In genomic region chr6:22071655-22072054, GRCh38 we compare ENCODE assay signal across 10 cellular contexts.
DNase-seq lines count a peak whose midpoint lies in the region; ATAC-seq and TF ChIP-seq lines count a peak whose summit lies in the region.
"Had no signal": no experiment of that assay in that cellular context is flagged by ENCODE, and none has a peak within 500 bp of the region (broad histone marks: within the 10 kb centered on the region; RNA-seq: fewer than 3 reads in every experiment).

No MANE protein-coding gene starts in this region.

- no peaks in the 10 kb centered on the region for H3K27me3 Mint-ChIP-seq in MCF 10A (ENCODE audit: insufficient read depth, unreplicated experiment)
- no peaks in the 10 kb centered on the region for H3K27me3 Mint-ChIP-seq in activated CD4-positive, alpha-beta memory T cell treated with anti-CD3 and anti-CD28 coated beads, Interleukin-2, amount 10 ng/mL, durations not matched to agents 7 days and 5 days

- no peaks in the 10 kb centered on the region for H3K27me3 ChIP-seq in fibroblast of lung (ENCODE audit: control insufficient read depth, insufficient read depth, low read length)
- no peaks in the 10 kb centered on the region for H3K27me3 ChIP-seq in muscle layer of colon (ENCODE audit: control insufficient read depth in 1 of 2, insufficient read depth in 2 of 2, low read length in 2 of 2)
- no peaks in the 10 kb centered on the region for H3K27me3 ChIP-seq in aorta (ENCODE audit: control insufficient read depth in 1 of 2, insufficient read depth in 2 of 2, low read length in 1 of 2)

- ATAC-seq in aorta (ENCODE audit: low FRiP score) (peak; percentile 73), HG03095 (IDR thresholded peaks at IDR 0.05; ENCODE audit: unreplicated experiment) (no peak)
- ATAC-seq: natural killer cell had no signal

- H3K36me3 Mint-ChIP-seq in MCF 10A (ENCODE audit: insufficient read depth, unreplicated experiment): no peaks in the 10 kb centered on the region
- no peaks in the 10 kb centered on the region for H3K36me3 Mint-ChIP-seq in activated CD4-positive, alpha-beta memory T cell treated with anti-CD3 and anti-CD28 coated beads, Interleukin-2, amount 10 ng/mL, durations not matched to agents 7 days and 5 days (ENCODE audit: low read depth)
- H3K36me3 Mint-ChIP-seq: natural killer cell had no signal

- H3K4me1 Mint-ChIP-seq in MCF 10A (ENCODE audit: insufficient read depth, unreplicated experiment): peaks cover 8% of the 10 kb centered on the region
- H3K4me1 Mint-ChIP-seq in activated CD4-positive, alpha-beta memory T cell treated with anti-CD3 and anti-CD28 coated beads, Interleukin-2, amount 10 ng/mL, durations not matched to agents 7 days and 5 days: no peaks in the 10 kb centered on the region
- H3K4me1 Mint-ChIP-seq: natural killer cell had no signal

- no TSS peak for BruUV-seq in MCF 10A (replicated peaks; lab: Mats Ljungman, UMichigan)

- H3K4me3 ChIP-seq in fibroblast of lung (replicated peaks in 1 of 4; ENCODE audit: control extremely low read depth in 1 of 4, insufficient read depth in 1 of 4, low read depth in 3 of 4, low read length in 4 of 4) (peak overlapping the region; percentile 19 to 43 (median 28)), muscle layer of colon (ENCODE audit: low read depth in 1 of 2, low read length in 2 of 2) (peak overlapping the region; percentile 7 to 46), aorta (ENCODE audit: low read length in 2 of 2) (peak overlapping the region; percentile 9 to 59)

- H3K4me3 Mint-ChIP-seq in MCF 10A (ENCODE audit: unreplicated experiment): no peak overlapping the region
- no peak overlapping the region for H3K4me3 Mint-ChIP-seq in activated CD4-positive, alpha-beta memory T cell treated with anti-CD3 and anti-CD28 coated beads, Interleukin-2, amount 10 ng/mL, durations not matched to agents 7 days and 5 days
- H3K4me3 Mint-ChIP-seq: natural killer cell had no signal

- TF ChIP-seq CTCF in MCF 10A (IDR thresholded peaks at IDR 0.05; ENCODE audit: unreplicated experiment) (no peak), fibroblast of lung (conservative IDR thresholded peaks at IDR 0.05 in 1 of 2, IDR thresholded peaks at IDR 0.05 in 1 of 2; ENCODE audit: low read depth in 1 of 2, low read length in 2 of 2) (no peak), GM13977 (IDR thresholded peaks at IDR 0.05; ENCODE audit: extremely low read depth, insufficient read depth, missing control alignments) (no peak)

- in situ Hi-C loops in T47D (cut with HindIII; ENCODE audit: low pct_unique_long_range_greater_than_20kb, low sequenced_read_pairs): no loop called here
- in situ Hi-C loops in GM13977 (cut with MboI; ENCODE audit: low pct_unique_long_range_greater_than_20kb, low sequenced_read_pairs, unreplicated experiment): no loop called here

- no peaks in the 10 kb centered on the region for H3K36me3 ChIP-seq in fibroblast of lung (ENCODE audit: control insufficient read depth, insufficient read depth, low read length)
- no peaks in the 10 kb centered on the region for H3K36me3 ChIP-seq in muscle layer of colon (ENCODE audit: insufficient read depth, low read length)
- H3K36me3 ChIP-seq in aorta (ENCODE audit: control insufficient read depth in 1 of 2, insufficient read depth in 2 of 2, low read length in 1 of 2): no peaks in the 10 kb centered on the region

- H3K9me3 Mint-ChIP-seq in MCF 10A (ENCODE audit: unreplicated experiment): no peaks in the 10 kb centered on the region
- peaks cover 1% of the 10 kb centered on the region for H3K9me3 Mint-ChIP-seq in activated CD4-positive, alpha-beta memory T cell treated with anti-CD3 and anti-CD28 coated beads, Interleukin-2, amount 10 ng/mL, durations not matched to agents 7 days and 5 days
- H3K9me3 Mint-ChIP-seq: natural killer cell had no signal

- H3K9ac ChIP-seq in fibroblast of lung (ENCODE audit: insufficient read depth, low read length) (no peak overlapping the region), muscle layer of colon (ENCODE audit: low read length) (peak overlapping the region; percentile 21)

- H3K4me2 ChIP-seq in fibroblast of lung (ENCODE audit: extremely low read depth, insufficient read depth, low read length): peak overlapping the region; percentile 98

- POLR2A ChIA-PET in MCF 10A (lab: Yijun Ruan, JAX): no interaction called here
- POLR2A ChIA-PET in activated CD4-positive, alpha-beta memory T cell treated with anti-CD3 and anti-CD28 coated beads, Interleukin-2, amount 10 ng/mL, durations not matched to agents 7 days and 5 days (lab: Charles Lee): no interaction called here

- H3K27ac ChIP-seq in fibroblast of lung (ENCODE audit: insufficient read depth, low read length): peak overlapping the region; percentile 6
- H3K27ac ChIP-seq in muscle layer of colon (ENCODE audit: low read depth, low read length): peak overlapping the region; percentile 25
- peak overlapping the region in 1 of 2 donors; percentile 71 for H3K27ac ChIP-seq in aorta (ENCODE audit: low read depth in 1 of 2, low read length in 2 of 2)

- no peaks in the 10 kb centered on the region for H3K9me3 ChIP-seq in fibroblast of lung (ENCODE audit: control insufficient read depth, insufficient read depth, low read depth, low read length)
- H3K9me3 ChIP-seq in muscle layer of colon (ENCODE audit: low read length): no peaks in the 10 kb centered on the region
- H3K9me3 ChIP-seq in aorta (ENCODE audit: control insufficient read depth, low read length): no peaks in the 10 kb centered on the region

- H2AFZ ChIP-seq in fibroblast of lung (ENCODE audit: low read length): peak overlapping the region; percentile 89

- peak; percentile 21 to 58 for DNase-seq in T47D (ENCODE audit: low read depth in 1 of 2, low spot score in 1 of 2)
- no peak for DNase-seq in MCF 10A (ENCODE audit: unreplicated experiment)
- peak; percentile 50 to 66 for DNase-seq in fibroblast of lung (ENCODE audit: low read depth in 2 of 2)
- peak in 1 of 2 donors; percentile 59 for DNase-seq in aorta
- no peak for DNase-seq in GM13977 (ENCODE audit: low spot score)
- DNase-seq in activated CD4-positive, alpha-beta memory T cell treated with anti-CD3 and anti-CD28 coated beads, Interleukin-2, amount 10 ng/mL, durations not matched to agents 7 days and 5 days: no peak
- DNase-seq: activated T-cell treated with anti-CD3 and anti-CD28 coated beads, Interleukin-2, amount 50 U/mL, for 48 hours; natural killer cell had no signal

- H4K20me1 ChIP-seq in fibroblast of lung (ENCODE audit: control insufficient read depth, extremely low read depth, insufficient read depth, low read length): no peaks in the 10 kb centered on the region

- H3K27ac Mint-ChIP-seq in MCF 10A (ENCODE audit: low read depth, unreplicated experiment): no peak overlapping the region
- H3K27ac Mint-ChIP-seq in activated CD4-positive, alpha-beta memory T cell treated with anti-CD3 and anti-CD28 coated beads, Interleukin-2, amount 10 ng/mL, durations not matched to agents 7 days and 5 days: no peak overlapping the region
- H3K27ac Mint-ChIP-seq: natural killer cell had no signal

- WGBS in aorta, 2 donors: 1 to 3% methylated on average over 6 of the region's 6 CpGs

- CTCF ChIA-PET in MCF 10A (lab: Yijun Ruan, JAX): no interaction called here
- CTCF ChIA-PET in activated CD4-positive, alpha-beta memory T cell treated with anti-CD3 and anti-CD28 coated beads, Interleukin-2, amount 10 ng/mL, durations not matched to agents 7 days and 5 days (lab: Charles Lee): no interaction called here

- H3K79me2 ChIP-seq in fibroblast of lung (ENCODE audit: control insufficient read depth, insufficient read depth, low read length): no peaks in the 10 kb centered on the region

- H3K4me1 ChIP-seq in fibroblast of lung (ENCODE audit: control insufficient read depth, extremely low read depth, insufficient read depth, low read length) (no peaks in the 10 kb centered on the region), muscle layer of colon (ENCODE audit: insufficient read depth, low read length) (peaks cover 36% of the 10 kb centered on the region), aorta (ENCODE audit: control insufficient read depth in 1 of 2, insufficient read depth in 2 of 2, low read length in 2 of 2) (peaks cover 0 to 1% of the 10 kb centered on the region in 2 donors)

- intact Hi-C loops in MCF 10A (cut with micrococcal nuclease): no loop called here
- intact Hi-C loops in aorta (cut with DNase I): loop anchor here in 1 of 2 donors (10.0 kb wide), 1 partner anchor 477 kb away; the partner anchor contains the start of gene SOX4

Comparison
In these comparisons a context has a peak if more than half of its experiments do, and no peak if none do; other contexts are left out.
1. DNase-seq: peak in T47D (2 of 2) and fibroblast of lung (2 of 2); none in MCF 10A (single experiment), GM13977 (single experiment) and activated CD4-positive, alpha-beta memory T cell treated with anti-CD3 and anti-CD28 coated beads, Interleukin-2, amount 10 ng/mL, durations not matched to agents 7 days and 5 days (single experiment).
2. Peak in every context shown above with its lines, with median percentiles within 50 percentile points of each other: H3K4me3 ChIP-seq.